9 cellular contexts compared by ENCODE assay signal in the genomic region with DNA sequence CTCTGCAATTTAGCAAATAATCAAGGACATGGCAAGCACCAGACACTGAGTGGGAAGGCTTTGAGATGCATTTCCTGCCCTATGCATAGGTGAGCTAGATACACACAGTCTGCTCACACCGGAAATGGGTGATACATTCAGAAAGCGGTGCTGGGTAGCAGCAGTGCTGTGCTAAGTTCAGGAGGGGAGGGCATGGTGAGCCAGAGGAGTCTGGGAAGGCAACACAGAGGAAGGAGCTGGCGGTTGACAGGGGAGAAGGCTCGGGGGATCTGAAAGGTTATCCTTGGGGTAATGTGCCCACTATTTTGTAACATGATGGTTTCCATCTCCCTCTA. TPM values are rescaled to one million over a fixed set of nuclear protein-coding genes. Genes with fewer than 3 reads are reported as not detected.
DNase-seq lines count a peak whose midpoint lies in the region; ATAC-seq and TF ChIP-seq lines count a peak whose summit lies in the region.
"Had no signal": no experiment of that assay in that cellular context is flagged by ENCODE, and none has a peak within 500 bp of the region (broad histone marks: within the 10 kb centered on the region; RNA-seq: fewer than 3 reads in every experiment).

No MANE protein-coding gene starts in this region.

- H3K9me3 Mint-ChIP-seq in CD8-positive, alpha-beta T cell = no peaks in the 10 kb centered on the region
- peaks cover 0 to 7% (median 0%) of the 10 kb centered on the region in 11 donors for H3K9me3 Mint-ChIP-seq in naive thymus-derived CD4-positive, alpha-beta T cell
- H3K9me3 Mint-ChIP-seq in HFFc6 = no peaks in the 10 kb centered on the region
- H3K9me3 Mint-ChIP-seq in glutamatergic neuron (ENCODE audit: unreplicated experiment) = no peaks in the 10 kb centered on the region

- no peaks in the 10 kb centered on the region for H3K36me3 Mint-ChIP-seq in CD8-positive, alpha-beta T cell
- peaks cover 0 to 12% (median 0%) of the 10 kb centered on the region in 5 donors for H3K36me3 Mint-ChIP-seq in naive thymus-derived CD4-positive, alpha-beta T cell
- H3K36me3 Mint-ChIP-seq in HFFc6 (ENCODE audit: low read depth) (no peaks in the 10 kb centered on the region; the same call in 1 of the 2 replicates), glutamatergic neuron (ENCODE audit: unreplicated experiment) (no peaks in the 10 kb centered on the region)

- no peak overlapping the region for H3K27ac ChIP-seq in CD8-positive, alpha-beta T cell (ENCODE audit: low read depth, low read length)
- peak overlapping the region; percentile 36 for H3K27ac ChIP-seq in naive thymus-derived CD4-positive, alpha-beta T cell (ENCODE audit: low read depth, low read length)

- DNase-seq in CD8-positive, alpha-beta T cell = peak; percentile 22 to 64 (median 46)
- peak; percentile 72 for DNase-seq in activated CD8-positive, alpha-beta memory T cell treated with anti-CD3 and anti-CD28 coated beads for 24 hours
- peak; percentile 15 to 67 (median 62) for DNase-seq in naive thymus-derived CD4-positive, alpha-beta T cell
- DNase-seq in HFFc6 = no peak
- DNase-seq in glutamatergic neuron = no peak
- DNase-seq: NCI-H2029 had no signal

- ATAC-seq in CD8-positive, alpha-beta T cell = peak; percentile 95
- ATAC-seq in HG03175 (IDR thresholded peaks at IDR 0.05; ENCODE audit: unreplicated experiment) (peak; percentile 59), GM21423 (IDR thresholded peaks at IDR 0.05; ENCODE audit: unreplicated experiment) (no peak), GM21717 (IDR thresholded peaks at IDR 0.05; ENCODE audit: unreplicated experiment) (no peak)
- ATAC-seq in naive thymus-derived CD4-positive, alpha-beta T cell = peak; percentile 92

- H3K9me3 ChIP-seq in CD8-positive, alpha-beta T cell (ENCODE audit: low read length) = no peaks in the 10 kb centered on the region
- no peaks in the 10 kb centered on the region for H3K9me3 ChIP-seq in naive thymus-derived CD4-positive, alpha-beta T cell (ENCODE audit: control insufficient read depth in 2 of 3, low read length in 3 of 3)

- no peak for TF ChIP-seq CTCF in CD8-positive, alpha-beta T cell (IDR thresholded peaks at IDR 0.05)
- no peak for TF ChIP-seq CTCF in HFFc6 (IDR thresholded peaks at IDR 0.05)
- no peak for TF ChIP-seq CTCF in glutamatergic neuron (IDR thresholded peaks at IDR 0.05; ENCODE audit: partially characterized antibody, unreplicated experiment)

- H3K36me3 ChIP-seq in CD8-positive, alpha-beta T cell (ENCODE audit: insufficient read depth, low read length) = no peaks in the 10 kb centered on the region
- H3K36me3 ChIP-seq in naive thymus-derived CD4-positive, alpha-beta T cell (ENCODE audit: control insufficient read depth in 2 of 3, insufficient read depth in 3 of 3, low read length in 3 of 3) = no peaks in the 10 kb centered on the region

- H3K4me1 Mint-ChIP-seq in CD8-positive, alpha-beta T cell (ENCODE audit: low read depth) = peaks cover 27% of the 10 kb centered on the region
- peaks cover 16 to 52% (median 41%) of the 10 kb centered on the region in 7 donors for H3K4me1 Mint-ChIP-seq in naive thymus-derived CD4-positive, alpha-beta T cell
- H3K4me1 Mint-ChIP-seq in HFFc6 (ENCODE audit: low read depth) = peaks cover 14% of the 10 kb centered on the region
- H3K4me1 Mint-ChIP-seq in glutamatergic neuron (ENCODE audit: low read depth, unreplicated experiment) = peaks cover 6% of the 10 kb centered on the region

- CTCF ChIA-PET in CD8-positive, alpha-beta T cell (lab: Charles Lee) = no interaction called here
- CTCF ChIA-PET in naive thymus-derived CD4-positive, alpha-beta T cell (lab: Charles Lee) = interaction anchor here (0.7 kb wide), 1 partner anchor 165 kb away, joined by 3 read pairs; no protein-coding TSS in a partner anchor

- no peaks in the 10 kb centered on the region for H3K27me3 ChIP-seq in CD8-positive, alpha-beta T cell (ENCODE audit: insufficient read depth, low read length)
- no peaks in the 10 kb centered on the region for H3K27me3 ChIP-seq in naive thymus-derived CD4-positive, alpha-beta T cell (ENCODE audit: control insufficient read depth in 2 of 2, insufficient read depth in 2 of 2, low read length in 2 of 2)

- no peak overlapping the region for H3K4me3 Mint-ChIP-seq in CD8-positive, alpha-beta T cell
- H3K4me3 Mint-ChIP-seq in naive thymus-derived CD4-positive, alpha-beta T cell = peak overlapping the region in 7 of 10 donors; percentile 10 to 76 (median 49)
- H3K4me3 Mint-ChIP-seq in HFFc6 = no peak overlapping the region
- H3K4me3 Mint-ChIP-seq in glutamatergic neuron (ENCODE audit: unreplicated experiment) = no peak overlapping the region

- peaks cover 16% of the 10 kb centered on the region for H3K4me1 ChIP-seq in CD8-positive, alpha-beta T cell (ENCODE audit: insufficient read depth, low read length)
- peaks cover 17 to 21% of the 10 kb centered on the region in 2 donors for H3K4me1 ChIP-seq in naive thymus-derived CD4-positive, alpha-beta T cell (ENCODE audit: control insufficient read depth in 2 of 2, insufficient read depth in 2 of 2, low read length in 2 of 2)

- POLR2A ChIA-PET in CD8-positive, alpha-beta T cell (lab: Charles Lee) = no interaction called here
- POLR2A ChIA-PET in naive thymus-derived CD4-positive, alpha-beta T cell (lab: Charles Lee) = interaction anchor here (0.5 to 1.3 kb wide), 3 partner anchors 15 to 174 kb away, joined by 3 read pairs; no protein-coding TSS in a partner anchor

- no peak overlapping the region for H3K4me3 ChIP-seq in CD8-positive, alpha-beta T cell (ENCODE audit: low read depth, low read length)
- no peak overlapping the region for H3K4me3 ChIP-seq in naive thymus-derived CD4-positive, alpha-beta T cell (ENCODE audit: low read length)

- H3K27me3 Mint-ChIP-seq in CD8-positive, alpha-beta T cell (ENCODE audit: low read depth) = no peaks in the 10 kb centered on the region
- peaks cover 0 to 2% (median 0%) of the 10 kb centered on the region in 5 donors for H3K27me3 Mint-ChIP-seq in naive thymus-derived CD4-positive, alpha-beta T cell
- peaks cover 2% of the 10 kb centered on the region for H3K27me3 Mint-ChIP-seq in HFFc6 (ENCODE audit: insufficient read depth)
- peaks cover 12% of the 10 kb centered on the region for H3K27me3 Mint-ChIP-seq in glutamatergic neuron (ENCODE audit: unreplicated experiment)

- peak overlapping the region; percentile 79 for H3K27ac Mint-ChIP-seq in CD8-positive, alpha-beta T cell
- peak overlapping the region; percentile 79 to 94 (median 88) for H3K27ac Mint-ChIP-seq in naive thymus-derived CD4-positive, alpha-beta T cell
- H3K27ac Mint-ChIP-seq in HFFc6 = no peak overlapping the region
- H3K27ac Mint-ChIP-seq in glutamatergic neuron (ENCODE audit: unreplicated experiment) = no peak overlapping the region

- intact Hi-C loops in CD8-positive, alpha-beta T cell (cut with DNase I, micrococcal nuclease) = no loop called here
- intact Hi-C loops in naive thymus-derived CD4-positive, alpha-beta T cell (cut with micrococcal nuclease) = loop anchor here (1.0 to 5.0 kb wide), 5 partner anchors 11 to 122 kb away; a partner anchor contains a TSS

RNA-seq across cellular contexts. Expression of a gene that starts 57.4 kb away (rescaled TPM):
- 10 to 100 TPM; 18.5 to 19.7 TPM for total RNA-seq in CD8-positive, alpha-beta T cell
- 10 to 100 TPM in 2 of 5 experiments, 1 to 10 TPM in 3; 1.6 to 17.0 (median 6.4) TPM for total RNA-seq in naive thymus-derived CD4-positive, alpha-beta T cell
- polyA plus RNA-seq in naive thymus-derived CD4-positive, alpha-beta T cell = under 1 TPM in 1 of 2 donors, not detected in 1; 0.18 TPM
- total RNA-seq in HFFc6 (2021; fragmentation: NEBNext Ultra II Directional; extraction: Animal tissue kit (Norgen Biotek cat#: 25700)) = 100 to 1,000 TPM in 4 of 6 experiments, 10 to 100 TPM in 2; 93.5 to 115 (median 101) TPM
- total RNA-seq in glutamatergic neuron (ENCODE audit: unreplicated experiment) = not detected

Comparison
In these comparisons a context has a peak if more than half of its experiments do, and no peak if none do; other contexts are left out.
1. ATAC-seq: peak in CD8-positive, alpha-beta T cell (single experiment), HG03175 (single experiment) and naive thymus-derived CD4-positive, alpha-beta T cell (single experiment); none in GM21423 (single experiment) and GM21717 (single experiment).
2. DNase-seq: peak in CD8-positive, alpha-beta T cell (7 of 7), activated CD8-positive, alpha-beta memory T cell treated with anti-CD3 and anti-CD28 coated beads for 24 hours (single experiment) and naive thymus-derived CD4-positive, alpha-beta T cell (9 of 9); none in HFFc6 (single experiment) and glutamatergic neuron (single experiment).
3. H3K27ac Mint-ChIP-seq: peak in CD8-positive, alpha-beta T cell (single experiment) and naive thymus-derived CD4-positive, alpha-beta T cell (9 of 9); none in HFFc6 (single experiment) and glutamatergic neuron (single experiment).
4. H3K4me3 Mint-ChIP-seq: peak in naive thymus-derived CD4-positive, alpha-beta T cell (7 of 10); none in CD8-positive, alpha-beta T cell (single experiment), HFFc6 (single experiment) and glutamatergic neuron (single experiment).
5. RNA of a gene that starts 57.4 kb away (total RNA-seq): 93.5 to 115 TPM in HFFc6; 18.5 to 19.7 TPM in CD8-positive, alpha-beta T cell, 1.6 to 17.0 TPM in naive thymus-derived CD4-positive, alpha-beta T cell and not detected in glutamatergic neuron (single experiment); every median in the first group is over 4 times any median in the second.
6. intact Hi-C loops: an anchor here in naive thymus-derived CD4-positive, alpha-beta T cell (1.0 to 5.0 kb wide); none called in CD8-positive, alpha-beta T cell.